1 cellular context compared by ENCODE assay signal in the genomic region with DNA sequence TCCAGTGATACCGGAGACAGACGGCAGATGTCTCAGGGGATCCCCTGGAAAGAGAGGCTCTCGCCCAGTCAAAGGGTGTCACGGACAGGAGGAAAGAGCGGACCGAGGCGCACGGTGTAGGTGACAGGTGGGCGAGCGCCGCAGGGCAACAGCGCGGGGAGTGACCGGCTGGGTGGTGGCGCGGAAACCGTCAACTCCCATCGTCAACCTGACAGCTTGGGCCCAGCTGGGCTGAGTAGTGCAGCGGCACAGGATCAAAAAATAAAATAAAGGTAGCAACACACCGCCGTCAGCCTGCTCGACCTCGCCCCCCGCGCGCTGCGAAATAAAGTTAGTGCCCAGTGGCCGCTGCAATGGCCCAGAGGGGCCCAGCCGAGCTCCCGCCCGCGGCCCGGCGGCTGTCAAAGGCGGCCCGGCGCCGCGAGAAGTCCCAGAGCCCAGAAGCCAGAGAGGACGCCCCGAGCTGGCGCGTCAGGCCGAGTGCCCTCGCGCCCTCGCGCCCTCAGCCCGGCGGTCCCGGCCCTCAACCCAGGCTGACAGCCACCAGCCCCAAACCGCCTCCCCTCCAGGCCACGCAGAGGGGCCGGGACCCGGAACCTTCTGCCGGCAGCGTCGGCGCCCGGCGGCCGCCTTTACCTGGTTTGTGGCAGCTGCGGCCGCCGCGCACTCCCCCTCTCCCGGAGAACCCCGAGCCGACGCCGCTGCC.
TF ChIP-seq lines count a peak whose summit lies in the region.

LYST (minus strand) TSS at position 700 of the 706 bp plus-strand sequence. CDS start 36,489 bp downstream, outside the sequence.

TF ChIP-seq in K562, 482 proteins besides CTCF, POLR2A, EP300 and RAD21 (continued from another document and continues in another):
- TF ChIP-seq, protein P1, sequence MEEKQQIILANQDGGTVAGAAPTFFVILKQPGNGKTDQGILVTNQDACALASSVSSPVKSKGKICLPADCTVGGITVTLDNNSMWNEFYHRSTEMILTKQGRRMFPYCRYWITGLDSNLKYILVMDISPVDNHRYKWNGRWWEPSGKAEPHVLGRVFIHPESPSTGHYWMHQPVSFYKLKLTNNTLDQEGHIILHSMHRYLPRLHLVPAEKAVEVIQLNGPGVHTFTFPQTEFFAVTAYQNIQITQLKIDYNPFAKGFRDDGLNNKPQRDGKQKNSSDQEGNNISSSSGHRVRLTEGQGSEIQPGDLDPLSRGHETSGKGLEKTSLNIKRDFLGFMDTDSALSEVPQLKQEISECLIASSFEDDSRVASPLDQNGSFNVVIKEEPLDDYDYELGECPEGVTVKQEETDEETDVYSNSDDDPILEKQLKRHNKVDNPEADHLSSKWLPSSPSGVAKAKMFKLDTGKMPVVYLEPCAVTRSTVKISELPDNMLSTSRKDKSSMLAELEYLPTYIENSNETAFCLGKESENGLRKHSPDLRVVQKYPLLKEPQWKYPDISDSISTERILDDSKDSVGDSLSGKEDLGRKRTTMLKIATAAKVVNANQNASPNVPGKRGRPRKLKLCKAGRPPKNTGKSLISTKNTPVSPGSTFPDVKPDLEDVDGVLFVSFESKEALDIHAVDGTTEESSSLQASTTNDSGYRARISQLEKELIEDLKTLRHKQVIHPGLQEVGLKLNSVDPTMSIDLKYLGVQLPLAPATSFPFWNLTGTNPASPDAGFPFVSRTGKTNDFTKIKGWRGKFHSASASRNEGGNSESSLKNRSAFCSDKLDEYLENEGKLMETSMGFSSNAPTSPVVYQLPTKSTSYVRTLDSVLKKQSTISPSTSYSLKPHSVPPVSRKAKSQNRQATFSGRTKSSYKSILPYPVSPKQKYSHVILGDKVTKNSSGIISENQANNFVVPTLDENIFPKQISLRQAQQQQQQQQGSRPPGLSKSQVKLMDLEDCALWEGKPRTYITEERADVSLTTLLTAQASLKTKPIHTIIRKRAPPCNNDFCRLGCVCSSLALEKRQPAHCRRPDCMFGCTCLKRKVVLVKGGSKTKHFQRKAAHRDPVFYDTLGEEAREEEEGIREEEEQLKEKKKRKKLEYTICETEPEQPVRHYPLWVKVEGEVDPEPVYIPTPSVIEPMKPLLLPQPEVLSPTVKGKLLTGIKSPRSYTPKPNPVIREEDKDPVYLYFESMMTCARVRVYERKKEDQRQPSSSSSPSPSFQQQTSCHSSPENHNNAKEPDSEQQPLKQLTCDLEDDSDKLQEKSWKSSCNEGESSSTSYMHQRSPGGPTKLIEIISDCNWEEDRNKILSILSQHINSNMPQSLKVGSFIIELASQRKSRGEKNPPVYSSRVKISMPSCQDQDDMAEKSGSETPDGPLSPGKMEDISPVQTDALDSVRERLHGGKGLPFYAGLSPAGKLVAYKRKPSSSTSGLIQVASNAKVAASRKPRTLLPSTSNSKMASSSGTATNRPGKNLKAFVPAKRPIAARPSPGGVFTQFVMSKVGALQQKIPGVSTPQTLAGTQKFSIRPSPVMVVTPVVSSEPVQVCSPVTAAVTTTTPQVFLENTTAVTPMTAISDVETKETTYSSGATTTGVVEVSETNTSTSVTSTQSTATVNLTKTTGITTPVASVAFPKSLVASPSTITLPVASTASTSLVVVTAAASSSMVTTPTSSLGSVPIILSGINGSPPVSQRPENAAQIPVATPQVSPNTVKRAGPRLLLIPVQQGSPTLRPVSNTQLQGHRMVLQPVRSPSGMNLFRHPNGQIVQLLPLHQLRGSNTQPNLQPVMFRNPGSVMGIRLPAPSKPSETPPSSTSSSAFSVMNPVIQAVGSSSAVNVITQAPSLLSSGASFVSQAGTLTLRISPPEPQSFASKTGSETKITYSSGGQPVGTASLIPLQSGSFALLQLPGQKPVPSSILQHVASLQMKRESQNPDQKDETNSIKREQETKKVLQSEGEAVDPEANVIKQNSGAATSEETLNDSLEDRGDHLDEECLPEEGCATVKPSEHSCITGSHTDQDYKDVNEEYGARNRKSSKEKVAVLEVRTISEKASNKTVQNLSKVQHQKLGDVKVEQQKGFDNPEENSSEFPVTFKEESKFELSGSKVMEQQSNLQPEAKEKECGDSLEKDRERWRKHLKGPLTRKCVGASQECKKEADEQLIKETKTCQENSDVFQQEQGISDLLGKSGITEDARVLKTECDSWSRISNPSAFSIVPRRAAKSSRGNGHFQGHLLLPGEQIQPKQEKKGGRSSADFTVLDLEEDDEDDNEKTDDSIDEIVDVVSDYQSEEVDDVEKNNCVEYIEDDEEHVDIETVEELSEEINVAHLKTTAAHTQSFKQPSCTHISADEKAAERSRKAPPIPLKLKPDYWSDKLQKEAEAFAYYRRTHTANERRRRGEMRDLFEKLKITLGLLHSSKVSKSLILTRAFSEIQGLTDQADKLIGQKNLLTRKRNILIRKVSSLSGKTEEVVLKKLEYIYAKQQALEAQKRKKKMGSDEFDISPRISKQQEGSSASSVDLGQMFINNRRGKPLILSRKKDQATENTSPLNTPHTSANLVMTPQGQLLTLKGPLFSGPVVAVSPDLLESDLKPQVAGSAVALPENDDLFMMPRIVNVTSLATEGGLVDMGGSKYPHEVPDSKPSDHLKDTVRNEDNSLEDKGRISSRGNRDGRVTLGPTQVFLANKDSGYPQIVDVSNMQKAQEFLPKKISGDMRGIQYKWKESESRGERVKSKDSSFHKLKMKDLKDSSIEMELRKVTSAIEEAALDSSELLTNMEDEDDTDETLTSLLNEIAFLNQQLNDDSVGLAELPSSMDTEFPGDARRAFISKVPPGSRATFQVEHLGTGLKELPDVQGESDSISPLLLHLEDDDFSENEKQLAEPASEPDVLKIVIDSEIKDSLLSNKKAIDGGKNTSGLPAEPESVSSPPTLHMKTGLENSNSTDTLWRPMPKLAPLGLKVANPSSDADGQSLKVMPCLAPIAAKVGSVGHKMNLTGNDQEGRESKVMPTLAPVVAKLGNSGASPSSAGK (IDR thresholded peaks at IDR 0.05) = peak; percentile 47; the same call in 1 of the 2 replicates
- TF ChIP-seq ZNF609 (CRISPR knock-in tag; IDR thresholded peaks at IDR 0.05; ENCODE audit: borderline replicate concordance) (no peak), ZNF766 (CRISPR knock-in tag; conservative IDR thresholded peaks at IDR 0.05) (no peak), ZNF121 (CRISPR knock-in tag; conservative IDR thresholded peaks at IDR 0.05) (no peak), PRPF4 (IDR thresholded peaks at IDR 0.05; ENCODE audit: insufficient read depth, low read depth, low read length, poor library complexity, severe bottlenecking) (no peak), ZNF165 (CRISPR knock-in tag; IDR thresholded peaks at IDR 0.05; ENCODE audit: borderline replicate concordance) (no peak), BDP1 (IDR thresholded peaks at IDR 0.05; ENCODE audit: insufficient read depth, insufficient read length) (no peak), ZNF277 (CRISPR knock-in tag; IDR thresholded peaks at IDR 0.05; ENCODE audit: borderline replicate concordance) (no peak), ZNF431 (CRISPR knock-in tag; IDR thresholded peaks at IDR 0.05) (no peak), XRCC4 (IDR thresholded peaks at IDR 0.05; ENCODE audit: extremely low read depth, insufficient read depth, insufficient read length) (no peak), NFIC (IDR thresholded peaks at IDR 0.05) (no peak), CREB3 (tag; conservative IDR thresholded peaks at IDR 0.05; ENCODE audit: low read depth) (no peak), NKRF (IDR thresholded peaks at IDR 0.05; ENCODE audit: borderline replicate concordance) (0 out of 2 replicates have a peak, but pooled peaks have one; percentile 45), ZNF311 (CRISPR knock-in tag; IDR thresholded peaks at IDR 0.05) (no peak), SETDB1 (IDR thresholded peaks at IDR 0.05; ENCODE audit: low read length) (no peak), ZNF347 (CRISPR knock-in tag; IDR thresholded peaks at IDR 0.05; ENCODE audit: low read depth) (no peak), KAT7 (CRISPR knock-in tag; IDR thresholded peaks at IDR 0.05; ENCODE audit: borderline replicate concordance) (no peak), ZNF263 (CRISPR knock-in tag; IDR thresholded peaks at IDR 0.05; ENCODE audit: borderline replicate concordance) (no peak), RFX7 (CRISPR knock-in tag; IDR thresholded peaks at IDR 0.05) (no peak), MEIS2 (IDR thresholded peaks at IDR 0.05; ENCODE audit: partially characterized antibody) (peak; percentile 7), ZBTB8A (IDR thresholded peaks at IDR 0.05; ENCODE audit: partially characterized antibody) (no peak), NRF1 (conservative IDR thresholded peaks at IDR 0.05 in 1 of 2, IDR thresholded peaks at IDR 0.05 in 1 of 2) (no peak), MTA1 (IDR thresholded peaks at IDR 0.05; ENCODE audit: borderline replicate concordance) (no peak), CHD4 (IDR thresholded peaks at IDR 0.05; ENCODE audit: insufficient read depth, insufficient replicate concordance, low read depth, low read length, poor library complexity, severe bottlenecking) (no peak), ZNF133 (CRISPR knock-in tag; IDR thresholded peaks at IDR 0.05) (no peak), LCOR (CRISPR knock-in tag; IDR thresholded peaks at IDR 0.05) (no peak)
- TF ChIP-seq, protein P2, sequence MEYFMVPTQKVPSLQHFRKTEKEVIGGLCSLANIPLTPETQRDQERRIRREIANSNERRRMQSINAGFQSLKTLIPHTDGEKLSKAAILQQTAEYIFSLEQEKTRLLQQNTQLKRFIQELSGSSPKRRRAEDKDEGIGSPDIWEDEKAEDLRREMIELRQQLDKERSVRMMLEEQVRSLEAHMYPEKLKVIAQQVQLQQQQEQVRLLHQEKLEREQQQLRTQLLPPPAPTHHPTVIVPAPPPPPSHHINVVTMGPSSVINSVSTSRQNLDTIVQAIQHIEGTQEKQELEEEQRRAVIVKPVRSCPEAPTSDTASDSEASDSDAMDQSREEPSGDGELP (CRISPR knock-in tag; IDR thresholded peaks at IDR 0.05; ENCODE audit: borderline replicate concordance) = peak; percentile 68; the same call in 1 of the 2 replicates
- TF ChIP-seq, protein P3, sequence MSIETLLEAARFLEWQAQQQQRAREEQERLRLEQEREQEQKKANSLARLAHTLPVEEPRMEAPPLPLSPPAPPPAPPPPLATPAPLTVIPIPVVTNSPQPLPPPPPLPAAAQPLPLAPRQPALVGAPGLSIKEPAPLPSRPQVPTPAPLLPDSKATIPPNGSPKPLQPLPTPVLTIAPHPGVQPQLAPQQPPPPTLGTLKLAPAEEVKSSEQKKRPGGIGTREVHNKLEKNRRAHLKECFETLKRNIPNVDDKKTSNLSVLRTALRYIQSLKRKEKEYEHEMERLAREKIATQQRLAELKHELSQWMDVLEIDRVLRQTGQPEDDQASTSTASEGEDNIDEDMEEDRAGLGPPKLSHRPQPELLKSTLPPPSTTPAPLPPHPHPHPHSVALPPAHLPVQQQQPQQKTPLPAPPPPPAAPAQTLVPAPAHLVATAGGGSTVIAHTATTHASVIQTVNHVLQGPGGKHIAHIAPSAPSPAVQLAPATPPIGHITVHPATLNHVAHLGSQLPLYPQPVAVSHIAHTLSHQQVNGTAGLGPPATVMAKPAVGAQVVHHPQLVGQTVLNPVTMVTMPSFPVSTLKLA (conservative IDR thresholded peaks at IDR 0.05) = peak in 1 of 2 experiments; percentile 22; a peak in 1 of 4 replicates
